In genomic region chr14:63204407-63205280, GRCh38 we compare ENCODE assay signal across 8 cellular contexts. TPM values are rescaled to one million over a fixed set of nuclear protein-coding genes. Genes with fewer than 3 reads are reported as not detected.
A peak's percentile ranks its signal among the peaks of the same experiment; 100 is the strongest.
DNase-seq lines count a peak whose midpoint lies in the region; ATAC-seq and TF ChIP-seq lines count a peak whose summit lies in the region.

TSS of gene RHOJ (plus strand) at chr14:63204443. CDS start at chr14:63204870, 427 bp downstream.

- no peak within 1 kb of the TSS for H3K27ac Mint-ChIP-seq in brain
- H3K27ac Mint-ChIP-seq in stimulated activated effector memory CD8-positive, alpha-beta T cell treated with anti-CD3 and anti-CD28 coated beads, Interleukin-12 subunit alpha, Interleukin-12 subunit beta, amount 100 ng/mL, for 72 hours = no peak within 1 kb of the TSS

- no peaks in the 10 kb centered on the region for H3K9me3 Mint-ChIP-seq in brain
- no peaks in the 10 kb centered on the region for H3K9me3 Mint-ChIP-seq in stimulated activated effector memory CD8-positive, alpha-beta T cell treated with anti-CD3 and anti-CD28 coated beads, Interleukin-12 subunit alpha, Interleukin-12 subunit beta, amount 100 ng/mL, for 72 hours

- no peak within 1 kb of the TSS for H3K4me3 Mint-ChIP-seq in brain
- no peak within 1 kb of the TSS for H3K4me3 Mint-ChIP-seq in stimulated activated effector memory CD8-positive, alpha-beta T cell treated with anti-CD3 and anti-CD28 coated beads, Interleukin-12 subunit alpha, Interleukin-12 subunit beta, amount 100 ng/mL, for 72 hours

- no peaks in the 10 kb centered on the region for H3K9me3 ChIP-seq in HUES64 (ENCODE audit: insufficient read depth, low read depth, low read length)

- H3K9ac ChIP-seq in HUES64 (ENCODE audit: low read depth, low read length) = peak within 1 kb of the TSS; percentile 33; the same call in 1 of the 2 replicates

- H3K4me1 Mint-ChIP-seq in brain = no peaks in the 10 kb centered on the region
- no peaks in the 10 kb centered on the region for H3K4me1 Mint-ChIP-seq in stimulated activated effector memory CD8-positive, alpha-beta T cell treated with anti-CD3 and anti-CD28 coated beads, Interleukin-12 subunit alpha, Interleukin-12 subunit beta, amount 100 ng/mL, for 72 hours

- H3K36me3 ChIP-seq in HUES64 (ENCODE audit: insufficient read depth, low read length) = no peaks in the 10 kb centered on the region

- H3K4me3 ChIP-seq in HUES64 (ENCODE audit: low read length) = peak within 1 kb of the TSS; percentile 9; the same call in 1 of the 2 replicates

- 62% methylated on average over 23 of the region's 23 CpGs for WGBS in HUES64

- peak; percentile 35 for DNase-seq in inferior parietal cortex (ENCODE audit: extremely low spot score)
- no peak for DNase-seq in stimulated activated effector memory CD8-positive, alpha-beta T cell treated with anti-CD3 and anti-CD28 coated beads, Interleukin-12 subunit alpha, Interleukin-12 subunit beta, amount 100 ng/mL, for 72 hours (ENCODE audit: low spot score in 2 of 2)
- DNase-seq in erythroblast (lab: John Stamatoyannopoulos, UW) = no peak
- DNase-seq in GM13977 (ENCODE audit: low spot score) = no peak

- in situ Hi-C loops in GM13977 (cut with MboI; ENCODE audit: low pct_unique_long_range_greater_than_20kb, low sequenced_read_pairs, unreplicated experiment) = no loop called here

- no peaks in the 10 kb centered on the region for H3K27me3 Mint-ChIP-seq in brain

- TF ChIP-seq POLR2A in erythroblast (IDR thresholded peaks at IDR 0.05; ENCODE audit: low read length) = no peak

- ATAC-seq in stimulated activated effector memory CD8-positive, alpha-beta T cell treated with anti-CD3 and anti-CD28 coated beads, Interleukin-12 subunit alpha, Interleukin-12 subunit beta, amount 100 ng/mL, for 72 hours = peak; percentile 37
- no peak for ATAC-seq in HG03521 (IDR thresholded peaks at IDR 0.05; ENCODE audit: unreplicated experiment)
- no peak for ATAC-seq in HG02571 (IDR thresholded peaks at IDR 0.05; ENCODE audit: unreplicated experiment)

- no peaks in the 10 kb centered on the region for H3K27me3 ChIP-seq in HUES64 (ENCODE audit: insufficient read depth, low read length)

- H3K36me3 Mint-ChIP-seq in brain = no peaks in the 10 kb centered on the region
- H3K36me3 Mint-ChIP-seq in stimulated activated effector memory CD8-positive, alpha-beta T cell treated with anti-CD3 and anti-CD28 coated beads, Interleukin-12 subunit alpha, Interleukin-12 subunit beta, amount 100 ng/mL, for 72 hours = no peaks in the 10 kb centered on the region

- peak within 1 kb of the TSS; percentile 36 for H3K27ac ChIP-seq in HUES64 (ENCODE audit: low read depth, low read length)

- TF ChIP-seq CTCF in brain (conservative IDR thresholded peaks at IDR 0.05) = no peak
- no peak for TF ChIP-seq CTCF in GM13977 (IDR thresholded peaks at IDR 0.05; ENCODE audit: extremely low read depth, insufficient read depth, missing control alignments)

- peaks cover 23% of the 10 kb centered on the region; the same call in 1 of the 2 replicates for H3K4me1 ChIP-seq in HUES64 (ENCODE audit: insufficient read depth, low read length)

RNA-seq across cellular contexts. Expression of gene RHOJ, which starts in this region (rescaled TPM):
- 0.80 TPM for polyA plus RNA-seq in HUES64 (2013, experiment 1 of 2)
- polyA plus RNA-seq in HUES64 (2013, experiment 2 of 2) = 2.9 TPM
- polyA plus RNA-seq in brain (ENCODE audit: insufficient read depth, low read depth, low replicate concordance) = 11.1 TPM
